26 cellular contexts compared by ENCODE assay signal in genomic region chr1:113433177-113433576, GRCh38.
"Had no signal": no experiment of that assay in that cellular context is flagged by ENCODE, and none has a peak within 500 bp of the region (broad histone marks: within the 10 kb centered on the region; RNA-seq: fewer than 3 reads in every experiment).

No MANE protein-coding gene starts in this region.

- H3K27me3 ChIP-seq: esophagus squamous epithelium, foreskin keratinocyte, gastroesophageal sphincter, heart left ventricle, hepatocyte, left lung, neutrophil, pancreas, right atrium auricular region, stomach, thyroid gland, vagina had no signal

- H3K4me3 ChIP-seq: esophagus squamous epithelium, gastroesophageal sphincter, heart left ventricle, hepatocyte, left lung, mucosa of descending colon, pancreas, right atrium auricular region, stomach, thyroid gland, vagina had no signal

- H3K9me3 ChIP-seq: esophagus squamous epithelium, gastroesophageal sphincter, heart left ventricle, left lung, mucosa of descending colon, neutrophil, pancreas, right atrium auricular region, stomach, thyroid gland, vagina had no signal

- H3K27ac ChIP-seq: esophagus squamous epithelium, foreskin keratinocyte, gastroesophageal sphincter, heart left ventricle, hepatocyte, left lung, neutrophil, right atrium auricular region, thyroid gland, vagina had no signal

- ATAC-seq: effector memory CD8-positive, alpha-beta T cell; foreskin keratinocyte; gastroesophageal sphincter; heart left ventricle; left cardiac atrium; natural killer cell treated with Interleukin-12 subunit alpha and Interleukin-12 subunit beta and Interleukin-15 and Interleukin-18, amount 100 ng/mL, for 72 hours; sciatic nerve; stimulated activated effector memory CD8-positive, alpha-beta T cell treated with anti-CD3 and anti-CD28 coated beads, Interleukin-12 subunit alpha, Interleukin-12 subunit beta, amount 100 ng/mL, for 72 hours had no signal

- DNase-seq: cortex of kidney; effector memory CD8-positive, alpha-beta T cell; erythroblast; esophagus squamous epithelium; foreskin keratinocyte; heart left ventricle; left cardiac atrium; left lung; mesenchymal stem cell; mucosa of descending colon; naive B cell; pancreas; stimulated activated CD4-positive, alpha-beta T cell treated with anti-CD3 and anti-CD28 coated beads, Interleukin-2, amount 100 ng/mL, for 24 hours; stimulated activated CD4-positive, alpha-beta T cell treated with anti-CD3 and anti-CD28 coated beads, Interleukin-4, amount 100 ng/mL, for 24 hours; stimulated activated naive CD4-positive, alpha-beta T cell treated with Interleukin-2 at 50 U/mL for 16 hours; stomach; thyroid gland; trophoblast cell had no signal

- H3K4me1 ChIP-seq: foreskin keratinocyte had no signal

- FAIRE-seq: pancreas had no signal

- H3K36me3 ChIP-seq: esophagus squamous epithelium, gastroesophageal sphincter, heart left ventricle, left lung, neutrophil, pancreas, right atrium auricular region, stomach, thyroid gland, vagina had no signal

- H2AFZ ChIP-seq: hepatocyte had no signal
